ENCODE assay signal across 13 cellular contexts in genomic region chr1:160540859-160541233, GRCh38. TPM values are rescaled to one million over a fixed set of nuclear protein-coding genes. Genes with fewer than 3 reads are reported as not detected.
DNase-seq lines count a peak whose midpoint lies in the region; ATAC-seq, FAIRE-seq and TF ChIP-seq lines count a peak whose summit lies in the region.
"Had no signal": no experiment of that assay in that cellular context is flagged by ENCODE, and none has a peak within 500 bp of the region (broad histone marks: within the 10 kb centered on the region; RNA-seq: fewer than 3 reads in every experiment).

No MANE protein-coding gene starts in this region.

- peak overlapping the region; percentile 71 for H2AFZ ChIP-seq in GM12878 (ENCODE audit: control insufficient read depth, low read depth, low read length)

- peaks cover 56% of the 10 kb centered on the region for H3K4me1 ChIP-seq in CD8-positive, alpha-beta T cell (ENCODE audit: insufficient read depth, low read length)
- peaks cover 23% of the 10 kb centered on the region for H3K4me1 ChIP-seq in GM12878 (ENCODE audit: control insufficient read depth, insufficient read depth, low read length)

- no peaks in the 10 kb centered on the region for H3K79me2 ChIP-seq in GM12878 (ENCODE audit: control insufficient read depth, insufficient read depth, low read length)

- H3K4me1 Mint-ChIP-seq in CD8-positive, alpha-beta T cell (ENCODE audit: low read depth), result peaks cover 60% of the 10 kb centered on the region
- peaks cover 33 to 40% (median 34%) of the 10 kb centered on the region in 3 donors for H3K4me1 Mint-ChIP-seq in IgD-negative memory B cell
- H3K4me1 Mint-ChIP-seq in natural killer cell, result peaks cover 57 to 59% of the 10 kb centered on the region in 2 donors
- H3K4me1 Mint-ChIP-seq: neural crest cell had no signal

- H3K4me3 ChIP-seq in CD8-positive, alpha-beta T cell (ENCODE audit: low read depth, low read length), result peak overlapping the region; percentile 19
- peak overlapping the region; percentile 38; the same call in 1 of the 2 replicates for H3K4me3 ChIP-seq in GM12878

- peak overlapping the region; percentile 73 for H3K4me2 ChIP-seq in GM12878 (ENCODE audit: control insufficient read depth, insufficient read depth)

- no peak for DNase-seq in CD8-positive, alpha-beta T cell
- DNase-seq in GM12878 (ENCODE audit: low read depth, low spot score) (no peak), natural killer cell (no peak), iPS-NIHi11 (ENCODE audit: low spot score) (no peak), kidney glomerular epithelial cell (lab: John Stamatoyannopoulos, UW) (no peak), anterior cingulate cortex (lab: John Stamatoyannopoulos, UW) (no peak)
- DNase-seq: DMS 273 treated with DMSO at 0.1 percent for 48 hours, NCI-H2081 treated with DMSO at 0.1 percent for 48 hours had no signal

- TF ChIP-seq POLR2A in GM12878 (IDR thresholded peaks at IDR 0.05; ENCODE audit: low read depth, low read length), result no peak

- intact Hi-C loops in CD8-positive, alpha-beta T cell (cut with DNase I, micrococcal nuclease), result loop anchor here (2.0 to 10.0 kb wide), 5 partner anchors 18 to 196 kb away; partner anchors contain the start of genes CD84 (in 1 of the 2), COPA (in 1 of the 2) and NCSTN (in 1 of the 2)
- intact Hi-C loops in GM12878 (cut with micrococcal nuclease; ENCODE audit: unreplicated experiment), result no loop called here
- intact Hi-C loops in natural killer cell (cut with micrococcal nuclease), result loop anchor here (1.0 to 5.0 kb wide), 3 partner anchors 18 to 113 kb away; partner anchors contain the start of genes CD84 and SLAMF6

- H3K27ac Mint-ChIP-seq in CD8-positive, alpha-beta T cell, result peak overlapping the region; percentile 95
- H3K27ac Mint-ChIP-seq in IgD-negative memory B cell (peak overlapping the region; percentile 63 to 94 (median 89)), natural killer cell (peak overlapping the region; percentile 93 to 95)

- SMC1A ChIA-PET in GM12878 (lab: Charles Lee; ENCODE audit: uncharacterized antibody, unreplicated experiment), result interaction anchor here (0.6 to 23.5 kb wide), 26 partner anchors 8 to 412 kb away, joined by 3 to 735 read pairs (median 4); partner anchors contain the start of genes CD84 and SLAMF6

- RAD21 ChIA-PET in GM12878 (lab: Charles Lee; ENCODE audit: unreplicated experiment), result interaction anchor here (0.7 to 6.6 kb wide), 24 partner anchors 9 to 235 kb away, joined by 3 to 76 read pairs (median 7); partner anchors contain the start of gene SLAMF6

- FAIRE-seq in GM12878 (lab: Jason Lieb, UNC), result no peak

- no peak for TF ChIP-seq RAD21 in GM12878 (IDR thresholded peaks at IDR 0.05; ENCODE audit: insufficient read depth, low read depth, low read length)

- no peak for TF ChIP-seq CTCF in CD8-positive, alpha-beta T cell (IDR thresholded peaks at IDR 0.05)
- no peak for TF ChIP-seq CTCF in GM12878 (IDR thresholded peaks at IDR 0.05 in 2 of 3, conservative IDR thresholded peaks at IDR 0.05 in 1 of 3; ENCODE audit: control insufficient read depth in 2 of 3, extremely low read depth in 1 of 3, insufficient read depth in 1 of 3, low read depth in 3 of 3, low read length in 3 of 3)
- no peak for TF ChIP-seq CTCF in natural killer cell (IDR thresholded peaks at IDR 0.05)

- CTCF ChIA-PET in CD8-positive, alpha-beta T cell (lab: Charles Lee), result interaction anchor here (0.8 to 3.0 kb wide), 21 partner anchors 9 to 140 kb away, joined by 3 to 21 read pairs (median 6); no protein-coding TSS in a partner anchor
- CTCF ChIA-PET in GM12878 (lab: Yijun Ruan, JAX), result interaction anchor here (0.9 to 19.8 kb wide), 19 partner anchors 8 to 449 kb away, joined by 3 to 355 read pairs (median 4); partner anchors contain the start of genes CD84 and SLAMF6

- peak overlapping the region; percentile 36 for H3K27ac ChIP-seq in CD8-positive, alpha-beta T cell (ENCODE audit: low read depth, low read length)
- H3K27ac ChIP-seq in GM12878 (ENCODE audit: control insufficient read depth, insufficient read depth), result peak overlapping the region; percentile 92

- H3K27me3 ChIP-seq in CD8-positive, alpha-beta T cell (ENCODE audit: insufficient read depth, low read length), result no peaks in the 10 kb centered on the region
- no peaks in the 10 kb centered on the region for H3K27me3 ChIP-seq in GM12878 (replicated peaks in 1 of 2; ENCODE audit: control insufficient read depth in 2 of 2, insufficient read depth in 2 of 2, low read length in 1 of 2)

- no peaks in the 10 kb centered on the region for H3K36me3 ChIP-seq in CD8-positive, alpha-beta T cell (ENCODE audit: insufficient read depth, low read length)
- H3K36me3 ChIP-seq in GM12878 (ENCODE audit: control insufficient read depth in 2 of 2, insufficient read depth in 2 of 2, low read length in 1 of 2), result no peaks in the 10 kb centered on the region

- H3K27me3 Mint-ChIP-seq in CD8-positive, alpha-beta T cell (ENCODE audit: low read depth), result no peaks in the 10 kb centered on the region
- H3K27me3 Mint-ChIP-seq in IgD-negative memory B cell (no peaks in the 10 kb centered on the region), natural killer cell (ENCODE audit: low read depth in 2 of 2) (no peaks in the 10 kb centered on the region)

- H3K9me3 Mint-ChIP-seq in CD8-positive, alpha-beta T cell, result no peaks in the 10 kb centered on the region
- peaks cover 0 to 1% (median 0%) of the 10 kb centered on the region in 3 donors for H3K9me3 Mint-ChIP-seq in IgD-negative memory B cell
- no peaks in the 10 kb centered on the region for H3K9me3 Mint-ChIP-seq in natural killer cell

- in situ Hi-C loops in GM12878 (cut with MboI), result no loop called here

- H3K9me3 ChIP-seq in CD8-positive, alpha-beta T cell (ENCODE audit: low read length), result no peaks in the 10 kb centered on the region
- no peaks in the 10 kb centered on the region; the same call in 1 of the 3 replicates for H3K9me3 ChIP-seq in GM12878 (replicated peaks; ENCODE audit: control insufficient read depth, insufficient read depth, low read length)

- H3K9ac ChIP-seq in GM12878 (ENCODE audit: control insufficient read depth, insufficient read depth, low read length), result peak overlapping the region; percentile 71

- no peak for TF ChIP-seq EP300 in GM12878 (IDR thresholded peaks at IDR 0.05; ENCODE audit: borderline replicate concordance in 1 of 2, control insufficient read depth in 1 of 2, low read depth in 2 of 2, low read length in 2 of 2)

- POLR2A ChIA-PET in CD8-positive, alpha-beta T cell (lab: Charles Lee), result interaction anchor here (1.0 to 2.5 kb wide), 12 partner anchors 9 to 112 kb away, joined by 3 to 15 read pairs (median 6); partner anchors contain the start of gene SLAMF6
- POLR2A ChIA-PET in GM12878 (lab: Charles Lee), result interaction anchor here (0.8 to 3.8 kb wide), 16 partner anchors 9 to 110 kb away, joined by 3 to 34 read pairs (median 6); partner anchors contain the start of gene SLAMF6

- H3K36me3 Mint-ChIP-seq in CD8-positive, alpha-beta T cell, result peaks cover 11% of the 10 kb centered on the region
- H3K36me3 Mint-ChIP-seq in IgD-negative memory B cell, result no peaks in the 10 kb centered on the region
- peaks cover 7% of the 10 kb centered on the region for H3K36me3 Mint-ChIP-seq in natural killer cell

- ATAC-seq in CD8-positive, alpha-beta T cell, result no peak
- no peak for ATAC-seq in GM12878
- ATAC-seq in natural killer cell, result no peak
- no peak for ATAC-seq in GM19395 (IDR thresholded peaks at IDR 0.05; ENCODE audit: unreplicated experiment)

- no peaks in the 10 kb centered on the region for H4K20me1 ChIP-seq in GM12878 (ENCODE audit: control insufficient read depth, insufficient read depth)

- H3K4me3 Mint-ChIP-seq in CD8-positive, alpha-beta T cell, result peak overlapping the region; percentile 20
- H3K4me3 Mint-ChIP-seq in IgD-negative memory B cell, result peak overlapping the region in 3 of 4 donors; percentile 34 to 89 (median 81)
- H3K4me3 Mint-ChIP-seq in natural killer cell, result peak overlapping the region; percentile 78
- H3K4me3 Mint-ChIP-seq: neural crest cell had no signal

- no TSS peak for BruUV-seq in GM12878 (replicated peaks; lab: Mats Ljungman, UMichigan)

RNA-seq across cellular contexts. Expression of gene SLAMF6, which starts 17.8 kb away (rescaled TPM):
- 1 to 10 TPM; 4.6 to 5.2 TPM for total RNA-seq in CD8-positive, alpha-beta T cell
- polyA plus RNA-seq in IgD-negative memory B cell (109 TPM), GM12878 (2011; rRNA removed) (89.6 and 105 TPM in 2 replicates), GM12878 (2014; fragmentation: Illumina TruSeq; extraction: Trizol) (72.7 and 89.7 TPM in 2 replicates), GM12878 (2014; fragmentation: Nextera tagmentation; extraction: Ambion mirVana) (10 to 100 TPM; 20.5 to 27.1 TPM), GM12878 (2014; rRNA removed) (32.1 and 42.5 TPM in 2 replicates), GM12878 (2016; fragmentation: Nextera tagmentation; extraction: Ambion mirVana) (10 to 100 TPM; 24.3 to 28.3 TPM)
- total RNA-seq in GM12878 (2013; cell fraction: nucleolus; rRNA removed), result 145 and 152 TPM in 2 replicates
- total RNA-seq in GM12878 (2014; rRNA removed) (44.1 and 52.5 TPM in 2 replicates), GM12878 (2014; rRNA removed; fragmentation: Illumina TruSeq; extraction: Trizol) (53.7 and 55.9 TPM in 2 replicates), GM12878 (2021) (30.4 and 30.8 TPM in 2 replicates), natural killer cell (10 to 100 TPM; 66.7 to 88.2 (median 68.1) TPM)
- polyA plus RNA-seq in GM12878 (2011; ENCODE audit: low read depth), result 20.9 TPM
- 54.6 and 63.9 TPM in 2 replicates for polyA plus RNA-seq in GM12878 (2011; cell fraction: cytosol; rRNA removed)
- polyA plus RNA-seq in GM12878 (2011; cell fraction: nucleus; rRNA removed), result 36.8 and 51.5 TPM in 2 replicates
- 30.7 and 68.4 TPM in 2 replicates for polyA plus RNA-seq in GM12878 (2012)
- polyA minus RNA-seq in GM12878 (2011; rRNA and poly(A)+ RNA removed), result 86.4 and 92.1 TPM in 2 replicates
- polyA minus RNA-seq in GM12878 (2011; cell fraction: cytosol; rRNA and poly(A)+ RNA removed), result 19.6 and 22.6 TPM in 2 replicates
- 19.1 and 23.9 TPM in 2 replicates for polyA minus RNA-seq in GM12878 (2011; cell fraction: nucleus; rRNA and poly(A)+ RNA removed)
- total RNA-seq: chondrocyte, fibroblast of lung, neural crest cell had no signal
- polyA plus RNA-seq: fibroblast of lung had no signal

RNA-seq across cellular contexts. Expression of gene CD84, which starts 38.5 kb away (rescaled TPM):
- total RNA-seq in CD8-positive, alpha-beta T cell, result 10 to 100 TPM; 28.3 to 31.7 TPM
- 8.7 TPM for polyA plus RNA-seq in IgD-negative memory B cell
- total RNA-seq in GM12878 (2013; cell fraction: nucleolus; rRNA removed), result 245 and 258 TPM in 2 replicates
- 12.3 and 15.2 TPM in 2 replicates for total RNA-seq in GM12878 (2014; rRNA removed)
- 13.8 and 14.5 TPM in 2 replicates for total RNA-seq in GM12878 (2014; rRNA removed; fragmentation: Illumina TruSeq; extraction: Trizol)
- total RNA-seq in GM12878 (2021), result 10.4 and 14.2 TPM in 2 replicates
- polyA plus RNA-seq in GM12878 (2011; ENCODE audit: low read depth), result 12.7 TPM
- polyA plus RNA-seq in GM12878 (2011; rRNA removed), result 18.1 and 20.8 TPM in 2 replicates
- polyA plus RNA-seq in GM12878 (2011; cell fraction: cytosol; rRNA removed), result 7.7 and 7.8 TPM in 2 replicates
- polyA plus RNA-seq in GM12878 (2011; cell fraction: nucleus; rRNA removed), result 20.4 and 23.3 TPM in 2 replicates
- 9.2 and 10.5 TPM in 2 replicates for polyA plus RNA-seq in GM12878 (2012)
- 20.3 and 26.6 TPM in 2 replicates for polyA plus RNA-seq in GM12878 (2014; fragmentation: Illumina TruSeq; extraction: Trizol)
- polyA plus RNA-seq in GM12878 (2014; fragmentation: Nextera tagmentation; extraction: Ambion mirVana), result 1 to 10 TPM; 3.4 to 6.8 TPM
- polyA plus RNA-seq in GM12878 (2014; rRNA removed), result 9.3 and 11.2 TPM in 2 replicates
- 1 to 10 TPM; 7.5 to 7.9 TPM for polyA plus RNA-seq in GM12878 (2016; fragmentation: Nextera tagmentation; extraction: Ambion mirVana)
- 21.3 and 24.2 TPM in 2 replicates for polyA minus RNA-seq in GM12878 (2011; rRNA and poly(A)+ RNA removed)
- 2.3 and 2.4 TPM in 2 replicates for polyA minus RNA-seq in GM12878 (2011; cell fraction: cytosol; rRNA and poly(A)+ RNA removed)
- 16.3 and 17.8 TPM in 2 replicates for polyA minus RNA-seq in GM12878 (2011; cell fraction: nucleus; rRNA and poly(A)+ RNA removed)
- 10 to 100 TPM; 11.1 to 56.7 (median 12.9) TPM for total RNA-seq in natural killer cell
- total RNA-seq: chondrocyte, fibroblast of lung, neural crest cell had no signal
- polyA plus RNA-seq: fibroblast of lung had no signal

Comparison
In these comparisons a context has a peak if more than half of its experiments do, and no peak if none do; other contexts are left out.
1. H3K4me3 Mint-ChIP-seq: peak in every context shown above with its lines; median percentile 81 in IgD-negative memory B cell; 78 in natural killer cell; 20 in CD8-positive, alpha-beta T cell.
2. RNA of gene SLAMF6, which starts 17.8 kb away (total RNA-seq): 66.7 to 88.2 TPM in natural killer cell and 30.4 to 152 TPM in GM12878; 4.6 to 5.2 TPM in CD8-positive, alpha-beta T cell; every median in the first group is over 4 times any median in the second.
3. Peak in every context shown above with its lines, with median percentiles within 50 percentile points of each other: H3K27ac Mint-ChIP-seq.